In the genomic region with DNA sequence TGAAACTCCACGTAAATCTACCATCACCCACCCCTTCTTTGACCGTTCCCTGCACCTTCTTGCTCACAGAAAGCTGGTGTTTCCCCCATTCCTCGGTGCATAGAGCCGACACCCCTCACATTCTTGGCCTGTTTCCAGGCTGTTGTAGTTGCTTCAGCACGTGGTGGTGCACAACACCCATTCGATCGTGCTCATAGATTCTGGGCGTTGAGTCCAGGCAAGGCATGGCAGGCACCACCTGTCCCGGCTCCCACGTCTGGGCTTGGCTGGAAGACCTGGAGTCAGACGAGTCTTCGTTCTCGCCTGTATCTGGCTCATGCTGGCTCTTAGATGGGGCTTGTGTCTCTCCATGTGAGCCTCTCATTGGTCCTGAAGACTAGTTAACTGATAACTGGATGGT, we compare ENCODE assay signal across 25 cellular contexts.
DNase-seq lines count a peak whose midpoint lies in the region; ATAC-seq, FAIRE-seq and TF ChIP-seq lines count a peak whose summit lies in the region.
"Had no signal": no experiment of that assay in that cellular context is flagged by ENCODE, and none has a peak within 500 bp of the region (broad histone marks: within the 10 kb centered on the region; RNA-seq: fewer than 3 reads in every experiment).

No MANE protein-coding gene starts in this region.

- H3K4me3 ChIP-seq in K562 = no peak overlapping the region
- H3K4me3 ChIP-seq: HAP-1 had no signal

- FAIRE-seq in K562 (lab: Jason Lieb, UNC) (no peak), urothelium cell line (lab: Jason Lieb, UNC) (peak; percentile 52)
- FAIRE-seq: GM12891 had no signal

- in situ Hi-C loops in K562 (cut with MboI) = no loop called here

- ATAC-seq in K562 (no peak; the same call in 2 of the 3 replicates), HG03520 (IDR thresholded peaks at IDR 0.05; ENCODE audit: unreplicated experiment) (no peak)
- ATAC-seq: Panc1 had no signal

- H3K4me2 ChIP-seq in K562 (ENCODE audit: insufficient read depth, low read length) = no peak overlapping the region
- H3K4me2 ChIP-seq: SK-N-SH had no signal

- CTCF ChIA-PET in RWPE1 (lab: Yijun Ruan, JAX) = no interaction called here
- CTCF ChIA-PET in K562 (lab: Yijun Ruan, JAX; ENCODE audit: low intra/inter-chr PET ratio) = no interaction called here

- DNase-seq in RWPE1 (ENCODE audit: low spot score) (no peak), K562 (ENCODE audit: extremely low read depth in 1 of 4, low spot score in 3 of 4) (no peak), islet precursor cell (peak; percentile 29), urothelium cell line (ENCODE audit: low spot score) (no peak), AG08396 (ENCODE audit: low spot score) (no peak)
- DNase-seq in effector CD8-positive, alpha-beta T cell (lab: John Stamatoyannopoulos, UW) = no peak
- DNase-seq: BE2C; CD8-positive, alpha-beta memory T cell; DMS 273 treated with DMSO at 0.1 percent for 48 hours; DMS79; EL; GDM1; GOT3; NCI-H1092; NCI-H1417 treated with DMSO at 0.1 percent for 48 hours; NCI-H1694 treated with DMSO at 0.1 percent for 48 hours; NCI-H2081; NCI-H2227 treated with DMSO at 0.1 percent for 48 hours; NCI-H69; SIG-M5; SK-N-SH had no signal

- 35% methylated on average over 11 of the region's 13 CpGs for WGBS in K562 (ENCODE audit: insufficient coverage, low coverage, missing lambda C conversion rate)

- TF ChIP-seq CTCF in RWPE1 (conservative IDR thresholded peaks at IDR 0.05; ENCODE audit: low read depth) (no peak), K562 (IDR thresholded peaks at IDR 0.05 in 2 of 3, conservative IDR thresholded peaks at IDR 0.05 in 1 of 3; ENCODE audit: insufficient read depth in 2 of 3, low read depth in 1 of 3, low read length in 3 of 3) (no peak)

- no peak for TF ChIP-seq RAD21 in K562 (CRISPR knock-in tag; conservative IDR thresholded peaks at IDR 0.05 in 1 of 2, IDR thresholded peaks at IDR 0.05 in 1 of 2)

- TF ChIP-seq POLR2A in K562 (conservative IDR thresholded peaks at IDR 0.05) = no peak

- no peaks in the 10 kb centered on the region for H3K79me2 ChIP-seq in K562 (ENCODE audit: control insufficient read depth, insufficient read depth, low read length)

- H3K4me1 ChIP-seq in K562 (replicated peaks in 1 of 2; ENCODE audit: control insufficient read depth in 2 of 2, insufficient read depth in 2 of 2, low read length in 2 of 2) = no peaks in the 10 kb centered on the region
- H3K4me1 ChIP-seq: BE2C, HAP-1 had no signal

- no peaks in the 10 kb centered on the region for H3K9me3 ChIP-seq in K562 (replicated peaks; ENCODE audit: control insufficient read depth, insufficient read depth, low read depth, low read length)
- H3K9me3 ChIP-seq: BE2C, HAP-1, SK-N-SH had no signal

- H3K27me3 ChIP-seq in K562 (ENCODE audit: control insufficient read depth in 2 of 2, insufficient read depth in 2 of 2, low read length in 2 of 2) = no peaks in the 10 kb centered on the region; a peak in 1 of 5 replicates
- H3K27me3 ChIP-seq: BE2C had no signal

- no peaks in the 10 kb centered on the region for H4K20me1 ChIP-seq in K562 (replicated peaks; ENCODE audit: control insufficient read depth, insufficient read depth, low read length)

- H2AFZ ChIP-seq in K562 (ENCODE audit: low read depth, low read length) = no peak overlapping the region

- H3K27ac ChIP-seq in RWPE1 (peak overlapping the region; percentile 70), K562 (ENCODE audit: extremely low read depth, low read depth, low read length) (no peak overlapping the region)

- no peaks in the 10 kb centered on the region for H3K9me1 ChIP-seq in K562 (ENCODE audit: control insufficient read depth, insufficient read depth, low read length)

- H3K36me3 ChIP-seq in K562 (ENCODE audit: control insufficient read depth, insufficient read depth, low read length) = peaks cover 23% of the 10 kb centered on the region; the same call in 2 of the 3 replicates

- no peak overlapping the region for H3K9ac ChIP-seq in K562 (ENCODE audit: insufficient read depth in 1 of 2, low read depth in 2 of 2, low read length in 2 of 2)
- H3K9ac ChIP-seq: SK-N-SH had no signal

- BruUV-seq in K562 (replicated peaks; lab: Mats Ljungman, UMichigan) = no TSS peak

- POLR2A ChIA-PET in RWPE1 (lab: Yijun Ruan, JAX; ENCODE audit: low non-redundant PET) = no interaction called here
- POLR2A ChIA-PET in K562 (lab: Yijun Ruan, JAX) = no interaction called here

- intact Hi-C loops in K562 (cut with micrococcal nuclease) = no loop called here

- TF ChIP-seq EP300 in K562 (IDR thresholded peaks at IDR 0.05; ENCODE audit: low read length) = no peak

TF ChIP-seq in K562, 482 proteins besides CTCF, POLR2A, EP300 and RAD21 (continues in another document):
- TF ChIP-seq ZBTB1 (CRISPR knock-in tag; IDR thresholded peaks at IDR 0.05; ENCODE audit: borderline replicate concordance, low read depth) = no peak
- TF ChIP-seq, protein P1, sequence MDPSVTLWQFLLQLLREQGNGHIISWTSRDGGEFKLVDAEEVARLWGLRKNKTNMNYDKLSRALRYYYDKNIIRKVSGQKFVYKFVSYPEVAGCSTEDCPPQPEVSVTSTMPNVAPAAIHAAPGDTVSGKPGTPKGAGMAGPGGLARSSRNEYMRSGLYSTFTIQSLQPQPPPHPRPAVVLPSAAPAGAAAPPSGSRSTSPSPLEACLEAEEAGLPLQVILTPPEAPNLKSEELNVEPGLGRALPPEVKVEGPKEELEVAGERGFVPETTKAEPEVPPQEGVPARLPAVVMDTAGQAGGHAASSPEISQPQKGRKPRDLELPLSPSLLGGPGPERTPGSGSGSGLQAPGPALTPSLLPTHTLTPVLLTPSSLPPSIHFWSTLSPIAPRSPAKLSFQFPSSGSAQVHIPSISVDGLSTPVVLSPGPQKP (CRISPR knock-in tag; IDR thresholded peaks at IDR 0.05) = no peak
- peak; percentile 61 for TF ChIP-seq NFIC (IDR thresholded peaks at IDR 0.05)
